In the genomic region with DNA sequence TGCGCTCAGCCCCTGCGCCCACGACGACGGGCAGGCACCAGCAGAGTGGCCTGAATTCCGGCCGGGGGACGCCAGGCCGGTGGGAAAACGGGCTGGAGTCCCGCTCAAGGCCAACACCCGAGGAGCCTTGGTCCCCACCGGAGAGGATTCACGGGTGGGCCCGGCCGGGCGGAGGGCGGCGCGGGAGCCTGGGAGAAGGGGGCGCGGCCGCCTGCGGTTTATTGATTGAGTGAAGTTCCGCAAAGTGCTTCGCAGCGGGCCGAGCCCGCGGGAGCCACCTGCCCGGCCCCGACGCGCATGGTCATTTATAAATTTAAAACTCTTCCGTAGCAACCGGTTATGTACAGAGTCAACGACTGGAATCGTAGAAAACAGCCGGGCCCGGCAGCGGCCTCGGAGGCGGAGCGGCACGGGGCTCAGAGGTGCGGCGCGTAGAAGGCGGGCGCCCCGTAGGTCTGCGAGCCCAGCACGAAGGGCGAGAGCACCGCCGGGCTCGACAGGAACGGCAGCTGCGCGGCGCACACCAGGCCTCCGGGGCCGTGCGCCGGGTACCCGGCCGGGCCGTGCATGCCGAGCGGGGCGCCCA, we compare ENCODE assay signal across 22 cellular contexts. TPM values are rescaled to one million over a fixed set of nuclear protein-coding genes. Genes with fewer than 3 reads are reported as not detected.
A peak's percentile ranks its signal among the peaks of the same experiment; 100 is the strongest.
DNase-seq lines count a peak whose midpoint lies in the region; ATAC-seq, FAIRE-seq and TF ChIP-seq lines count a peak whose summit lies in the region.
"Had no signal": no experiment of that assay in that cellular context is flagged by ENCODE, and none has a peak within 500 bp of the region (broad histone marks: within the 10 kb centered on the region; RNA-seq: fewer than 3 reads in every experiment).

No MANE protein-coding gene starts in this region.

- under 1% methylated on average over 28 of the region's 71 CpGs for WGBS in prostate gland

- TF ChIP-seq CTCF in WERI-Rb-1 (IDR thresholded peaks at IDR 0.05; ENCODE audit: low read depth, low read length) (no peak), kidney (IDR thresholded peaks at IDR 0.05; ENCODE audit: borderline replicate concordance, extremely low read depth, insufficient read depth) (no peak), prostate gland (IDR thresholded peaks at IDR 0.05) (no peak)

- H3K4me3 ChIP-seq in WERI-Rb-1 (ENCODE audit: low read depth, low read length) (no peak overlapping the region), kidney (ENCODE audit: low read length in 2 of 2) (no peak overlapping the region), prostate gland (no peak overlapping the region)

- H3K27me3 ChIP-seq in WERI-Rb-1 (ENCODE audit: insufficient read depth, low read depth, severe bottlenecking) (peaks cover 84% of the 10 kb centered on the region), prostate gland (replicated peaks; ENCODE audit: insufficient read depth) (peaks cover 84% of the 10 kb centered on the region)

- H3K27ac ChIP-seq in WERI-Rb-1 (no peak overlapping the region), kidney (ENCODE audit: low read depth in 2 of 2, low read length in 2 of 2) (no peak overlapping the region), prostate gland (no peak overlapping the region)

- H3K9me3 ChIP-seq in WERI-Rb-1 (ENCODE audit: severe bottlenecking): peaks cover 9% of the 10 kb centered on the region
- peaks cover 0 to under 1% of the 10 kb centered on the region in 2 donors for H3K9me3 ChIP-seq in kidney (ENCODE audit: control insufficient read depth in 1 of 2, low read length in 2 of 2)
- no peaks in the 10 kb centered on the region for H3K9me3 ChIP-seq in prostate gland

- intact Hi-C loops in kidney (cut with DNase I): no loop called here
- intact Hi-C loops in prostate gland (cut with DNase I): no loop called here

- no peak for ATAC-seq in GM19397 (IDR thresholded peaks at IDR 0.05; ENCODE audit: unreplicated experiment)
- no peak for ATAC-seq in HG02970 (IDR thresholded peaks at IDR 0.05; ENCODE audit: low FRiP score, unreplicated experiment)
- ATAC-seq: stimulated activated memory B cell treated with anti-CD40 and anti-IgM and Interleukin-4, amounts not matched to agents 10 μg/mL and 1 μg/mL and 100 μg/mL, for 72 hours had no signal

- peaks cover 0 to 4% of the 10 kb centered on the region in 2 donors for H3K4me1 ChIP-seq in kidney (ENCODE audit: control insufficient read depth in 1 of 2, insufficient read depth in 1 of 2, low read depth in 1 of 2, low read length in 2 of 2)
- H3K4me1 ChIP-seq in prostate gland (replicated peaks): peaks cover 6% of the 10 kb centered on the region

- H3K36me3 ChIP-seq in WERI-Rb-1 (no peaks in the 10 kb centered on the region), kidney (ENCODE audit: control insufficient read depth in 1 of 2, insufficient read depth in 2 of 2, low read length in 2 of 2) (no peaks in the 10 kb centered on the region), prostate gland (no peaks in the 10 kb centered on the region)

- no peak for TF ChIP-seq POLR2A in prostate gland (IDR thresholded peaks at IDR 0.05)

- no peak overlapping the region for H3K9ac ChIP-seq in kidney (ENCODE audit: low read length in 2 of 2)

- no peak for FAIRE-seq in kidney (lab: Jason Lieb, UNC)
- FAIRE-seq: islet of Langerhans, small intestine had no signal

- DNase-seq in AG08396 (ENCODE audit: low spot score) (peak; percentile 36), D341Med (ENCODE audit: low spot score) (peak; percentile 75), WERI-Rb-1 (peak; percentile 12), kidney (peak; percentile 64), prostate gland (ENCODE audit: low spot score) (no peak)
- DNase-seq: C1 segment of cervical spinal cord, EL, erythroblast, NCI-H1930, NCI-H510A treated with DMSO at 0.1 percent for 48 hours, nucleus accumbens, PC-3, small intestine had no signal

RNA-seq across cellular contexts. Expression of a gene that starts 3.6 kb away (rescaled TPM):
- not detected for total RNA-seq in kidney
- not detected for polyA plus RNA-seq in kidney (ENCODE audit: insufficient read depth, low read depth, low replicate concordance)
- not detected for total RNA-seq in prostate gland
- total RNA-seq: cerebellum, glomerular endothelial cell, HT1080, MCF 10A, mononuclear cell, PC-3 had no signal
- polyA plus RNA-seq: small intestine had no signal

RNA-seq across cellular contexts. Expression of a gene that starts 55.6 kb away (rescaled TPM):
- total RNA-seq in kidney (32.5 TPM), prostate gland (10 to 100 TPM; 20.8 to 47.9 TPM)
- polyA plus RNA-seq in kidney (ENCODE audit: insufficient read depth, low read depth, low replicate concordance): 5.2 TPM
